17 cellular contexts compared by ENCODE assay signal in the genomic region with DNA sequence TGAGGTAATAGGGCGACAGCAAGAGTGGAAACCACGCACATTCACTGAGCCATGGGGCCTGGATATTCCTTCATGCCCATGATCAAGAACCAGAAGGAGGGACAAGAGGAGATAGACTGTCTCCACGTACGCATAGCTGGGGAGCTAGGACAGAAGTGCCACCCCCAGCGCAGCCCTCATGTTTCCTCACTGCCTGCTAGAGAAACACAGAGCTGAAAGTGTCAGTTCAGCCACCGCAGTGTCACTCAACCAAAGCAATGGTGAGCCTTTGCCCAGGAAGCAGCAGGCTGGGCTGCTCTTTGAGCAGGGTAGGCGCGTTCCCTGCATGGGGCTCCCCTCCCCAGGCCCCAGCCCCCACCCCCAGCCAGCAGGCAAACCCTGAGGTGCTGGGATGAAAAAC.
"Had no signal": no experiment of that assay in that cellular context is flagged by ENCODE, and none has a peak within 500 bp of the region (broad histone marks: within the 10 kb centered on the region; RNA-seq: fewer than 3 reads in every experiment).

No MANE protein-coding gene starts in this region.

- H3K9ac ChIP-seq: neural progenitor cell, parathyroid adenoma had no signal

- H3K4me1 ChIP-seq: heart left ventricle, neural progenitor cell, parathyroid adenoma, prostate gland, right lobe of liver, stomach had no signal

- DNase-seq: effector CD4-positive, alpha-beta T cell; heart left ventricle; hippocampal formation; mucosa of descending colon; naive thymus-derived CD8-positive, alpha-beta T cell; nucleus accumbens; right lobe of liver; stimulated activated CD4-positive, alpha-beta T cell treated with anti-CD3 and anti-CD28 coated beads, Interleukin-2, amount 100 ng/mL, for 24 hours; stimulated activated CD4-positive, alpha-beta T cell treated with anti-CD3 and anti-CD28 coated beads, Interleukin-4, amount 100 ng/mL, for 4 hours; stomach; substantia nigra had no signal

- H3K27me3 Mint-ChIP-seq: naive thymus-derived CD8-positive, alpha-beta T cell had no signal

- H3K36me3 Mint-ChIP-seq: neural progenitor cell, type B pancreatic cell had no signal

- H3K36me3 ChIP-seq: heart left ventricle, neural progenitor cell, prostate gland, right lobe of liver, stomach had no signal

- H3K27ac ChIP-seq: heart left ventricle, neural progenitor cell, parathyroid adenoma, prostate gland, right lobe of liver, stomach had no signal

- H3K27ac Mint-ChIP-seq: neural progenitor cell, type B pancreatic cell had no signal

- H3K9me3 Mint-ChIP-seq: type B pancreatic cell had no signal

- H3K4me3 ChIP-seq: heart left ventricle, mucosa of descending colon, neural progenitor cell, prostate gland, right lobe of liver, stomach had no signal

- H3K4me1 Mint-ChIP-seq: naive thymus-derived CD8-positive, alpha-beta T cell; neural progenitor cell had no signal

- H3K9me3 ChIP-seq: prostate gland, right lobe of liver had no signal

- H3K4me3 Mint-ChIP-seq: neural progenitor cell, type B pancreatic cell had no signal

- H3K27me3 ChIP-seq: heart left ventricle, neural progenitor cell, right lobe of liver, stomach had no signal

- ATAC-seq: esophagus mucosa; heart left ventricle; left lobe of liver; mucosa of descending colon; naive thymus-derived CD8-positive, alpha-beta T cell; right lobe of liver had no signal
